ENCODE assay signal across 21 cellular contexts in genomic region chr17:64099543-64099942, GRCh38.
"Had no signal": no experiment of that assay in that cellular context is flagged by ENCODE, and none has a peak within 500 bp of the region (broad histone marks: within the 10 kb centered on the region; RNA-seq: fewer than 3 reads in every experiment).

No MANE protein-coding gene starts in this region.

- H3K27ac ChIP-seq: cardiac muscle cell, hepatocyte, sigmoid colon, thyroid gland had no signal

- H3K4me3 ChIP-seq: cardiac muscle cell, hepatocyte, sigmoid colon, smooth muscle cell, thyroid gland had no signal

- DNase-seq: activated effector memory CD4-positive, alpha-beta T cell treated with anti-CD3 and anti-CD28 coated beads, Interleukin-2, amount 50 U/mL, for 16 hours; activated naive CD4-positive, alpha-beta T cell treated with anti-CD3 and anti-CD28 coated beads, Interleukin-2, amount 10 ng/mL, durations not matched to agents 7 days and 5 days; activated T-cell treated with anti-CD3 and anti-CD28 coated beads, Interleukin-2, amount 50 U/mL, for 48 hours; effector CD4-positive, alpha-beta T cell; foreskin melanocyte; immature natural killer cell; left ventricle myocardium superior; mammary epithelial cell; naive thymus-derived CD8-positive, alpha-beta T cell; retina; sigmoid colon; stimulated activated CD4-positive, alpha-beta T cell treated with anti-CD3 and anti-CD28 coated beads, Interleukin-15, amount 100 ng/mL, for 24 hours; stimulated activated CD4-positive, alpha-beta T cell treated with anti-CD3 and anti-CD28 coated beads, Interleukin-2, amount 100 ng/mL, for 48 hours; stimulated activated naive CD4-positive, alpha-beta T cell treated with Interleukin-2 at 50 U/mL for 16 hours; T-cell; thyroid gland had no signal

- H3K4me2 ChIP-seq: hepatocyte, smooth muscle cell had no signal

- ATAC-seq: esophagus mucosa; left ventricle myocardium superior; naive thymus-derived CD8-positive, alpha-beta T cell; T-cell; WTC11 had no signal

- H3K27me3 ChIP-seq: cardiac muscle cell, hepatocyte, sigmoid colon, thyroid gland had no signal

- H2AFZ ChIP-seq: hepatocyte had no signal

- H3K9me3 ChIP-seq: sigmoid colon, thyroid gland had no signal

- H3K36me3 ChIP-seq: cardiac muscle cell, thyroid gland had no signal
